Comparison of ENCODE assay signal across 10 cellular contexts in the genomic region with DNA sequence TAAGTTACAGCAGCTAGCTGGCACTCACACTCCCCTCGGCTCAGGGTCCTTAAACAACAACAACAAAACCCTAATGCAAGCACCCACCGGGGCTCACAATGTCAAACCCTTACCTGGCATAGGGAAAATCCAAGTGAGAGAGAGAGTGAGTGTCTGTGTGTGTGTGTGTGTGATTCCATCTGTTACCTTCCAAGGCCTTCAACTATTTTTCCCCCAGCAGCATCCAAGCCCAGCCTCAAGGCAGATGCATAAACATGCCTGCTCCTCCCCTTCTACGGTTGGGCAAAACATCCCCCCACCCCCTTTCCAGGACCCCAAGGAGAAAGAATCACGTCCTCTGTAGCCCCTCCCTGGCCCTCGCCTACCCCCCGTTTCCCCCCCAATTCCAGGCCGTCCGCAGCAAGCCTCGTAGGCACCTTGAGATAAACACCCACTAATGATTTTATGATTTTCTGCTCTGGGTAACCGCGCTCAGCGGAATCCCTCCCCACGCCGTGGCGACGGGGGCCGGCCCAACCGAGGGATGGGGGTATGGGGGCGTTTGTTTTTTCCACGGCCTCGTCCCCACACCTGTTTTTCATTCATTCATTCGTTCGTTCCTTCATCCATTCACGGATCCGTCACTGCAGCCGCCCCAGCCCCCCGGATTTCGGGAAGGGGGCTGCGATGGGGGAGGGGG. TPM values are rescaled to one million over a fixed set of nuclear protein-coding genes. Genes with fewer than 3 reads are reported as not detected.
DNase-seq lines count a peak whose midpoint lies in the region; ATAC-seq, FAIRE-seq and TF ChIP-seq lines count a peak whose summit lies in the region.
"Not testable (repeated sequence)": the region's sequence is repeated elsewhere in the genome, so short reads cannot be mapped to it uniquely, and the experiment has no call there.
"Had no signal": no experiment of that assay in that cellular context is flagged by ENCODE, and none has a peak within 500 bp of the region (broad histone marks: within the 10 kb centered on the region; RNA-seq: fewer than 3 reads in every experiment).

No MANE protein-coding gene starts in this region.

- in situ Hi-C loops in ACHN (cut with HindIII; ENCODE audit: low pct_ligation_motif_present, low pct_unique_long_range_greater_than_20kb, low sequenced_read_pairs); HAP-1 (cut with MboI; ENCODE audit: low sequenced_read_pairs): not testable (repeated sequence)

- peak overlapping the region; percentile 68 for H3K4me3 Mint-ChIP-seq in activated CD8-positive, alpha-beta T cell treated with anti-CD3 and anti-CD28 coated beads for 36 hours
- H3K4me3 Mint-ChIP-seq in naive B cell = peak overlapping the region; percentile 75 to 91 (median 87)

- H3K4me1 ChIP-seq in HAP-1; cardiac muscle cell (ENCODE audit: low read depth): not testable (repeated sequence)
- peaks cover 0 to 49% (median 20%) of the 10 kb centered on the region in 6 donors for H3K4me1 ChIP-seq in spleen

- peak overlapping the region; percentile 4 for H3K27ac Mint-ChIP-seq in activated CD8-positive, alpha-beta T cell treated with anti-CD3 and anti-CD28 coated beads for 36 hours
- peak overlapping the region in 3 of 6 donors; percentile 46 to 94 (median 61) for H3K27ac Mint-ChIP-seq in naive B cell

- not testable (repeated sequence) for H3K9me3 ChIP-seq in HAP-1; cardiac muscle cell (ENCODE audit: low read depth); spleen

- H3K4me1 Mint-ChIP-seq in activated CD8-positive, alpha-beta T cell treated with anti-CD3 and anti-CD28 coated beads for 36 hours (ENCODE audit: low read depth) = peaks cover 13% of the 10 kb centered on the region
- H3K4me1 Mint-ChIP-seq in naive B cell = peaks cover 27 to 44% (median 29%) of the 10 kb centered on the region in 3 donors

- H3K27ac ChIP-seq in cardiac muscle cell = not testable (repeated sequence)
- H3K27ac ChIP-seq in spleen = peak overlapping the region in 2 of 8 donors; percentile 74 to 84

- intact Hi-C loops in activated CD8-positive, alpha-beta T cell treated with anti-CD3 and anti-CD28 coated beads for 36 hours (cut with micrococcal nuclease); spleen (cut with DNase I; ENCODE audit: low total_unique reads): not testable (repeated sequence)

- POLR2A ChIA-PET in activated CD8-positive, alpha-beta T cell treated with anti-CD3 and anti-CD28 coated beads for 36 hours (lab: Charles Lee) = interaction anchor here (0.9 kb wide), 1 partner anchor 50 kb away, joined by 3 read pairs; no protein-coding TSS in a partner anchor

- H3K4me3 ChIP-seq in HAP-1 (peak overlapping the region; percentile 46), bronchial epithelial cell (ENCODE audit: low read depth, low read length) (peak overlapping the region; percentile 48), cardiac muscle cell (peak overlapping the region; percentile 91), spleen (peak overlapping the region; percentile 59 to 88 (median 67))

- WGBS in spleen, 5 donors = 4 to 9% (median 6%) methylated on average over 25 to 29 of the region's 29 CpGs

- not testable (repeated sequence) for TF ChIP-seq POLR2A in spleen (IDR thresholded peaks at IDR 0.05)

- ATAC-seq in activated CD8-positive, alpha-beta T cell treated with anti-CD3 and anti-CD28 coated beads for 36 hours; naive B cell (ENCODE audit: low read depth in 2 of 2): not testable (repeated sequence)

- not testable (repeated sequence) for H3K36me3 ChIP-seq in HAP-1 (replicated peaks); bronchial epithelial cell (ENCODE audit: control insufficient read depth, insufficient read depth, low read length); cardiac muscle cell; spleen

- H3K9me3 Mint-ChIP-seq in activated CD8-positive, alpha-beta T cell treated with anti-CD3 and anti-CD28 coated beads for 36 hours; naive B cell: not testable (repeated sequence)

- DNase-seq in ACHN (peak; percentile 15), HAP-1 (ENCODE audit: low spot score in 2 of 2) (peak in 1 of 2 experiments; percentile 38), NCI-H524 treated with DMSO at 0.1 percent for 48 hours (lab: John Stamatoyannopoulos, UW) (peak; percentile 2), bronchial epithelial cell (ENCODE audit: low read depth) (peak; percentile 5), cardiac muscle cell (ENCODE audit: low read depth in 1 of 2, low spot score in 1 of 2) (peak in 1 of 2 donors; percentile 28)
- peak; percentile 14 for DNase-seq in activated CD8-positive, alpha-beta T cell treated with anti-CD3 and anti-CD28 coated beads for 36 hours
- not testable (repeated sequence) for DNase-seq in naive B cell, spleen

- not testable (repeated sequence) for FAIRE-seq in bronchial epithelial cell (lab: Jason Lieb, UNC)

- not testable (repeated sequence) for H3K36me3 Mint-ChIP-seq in activated CD8-positive, alpha-beta T cell treated with anti-CD3 and anti-CD28 coated beads for 36 hours (ENCODE audit: low read depth); naive B cell

- TF ChIP-seq CTCF in activated CD8-positive, alpha-beta T cell treated with anti-CD3 and anti-CD28 coated beads for 36 hours (IDR thresholded peaks at IDR 0.05); bronchial epithelial cell (IDR thresholded peaks at IDR 0.05; ENCODE audit: insufficient read depth, low read length, severe bottlenecking); cardiac muscle cell (IDR thresholded peaks at IDR 0.05; ENCODE audit: low read depth, low read length); spleen (IDR thresholded peaks at IDR 0.05 in 8 of 11, conservative IDR thresholded peaks at IDR 0.05 in 3 of 11): not testable (repeated sequence)

- H3K27me3 Mint-ChIP-seq in activated CD8-positive, alpha-beta T cell treated with anti-CD3 and anti-CD28 coated beads for 36 hours; naive B cell: not testable (repeated sequence)

- CTCF ChIA-PET in activated CD8-positive, alpha-beta T cell treated with anti-CD3 and anti-CD28 coated beads for 36 hours (lab: Charles Lee) = not testable (repeated sequence)

- not testable (repeated sequence) for H3K27me3 ChIP-seq in HAP-1 (ENCODE audit: low read depth); bronchial epithelial cell (ENCODE audit: control insufficient read depth, insufficient read depth, low read length); cardiac muscle cell; spleen (replicated peaks in 1 of 7)

RNA-seq across cellular contexts. Expression of gene SPDYE3, which starts 36.4 kb away (rescaled TPM):
- total RNA-seq in activated CD8-positive, alpha-beta T cell treated with anti-CD3 and anti-CD28 coated beads for 36 hours = not detected
- not detected in 2 replicates for total RNA-seq in bronchial epithelial cell
- not detected in 2 replicates for total RNA-seq in cardiac muscle cell
- polyA plus RNA-seq in cardiac muscle cell = 6.7 and 8.9 TPM in 2 replicates
- polyA plus RNA-seq in naive B cell (ENCODE audit: low read depth in 6 of 6) = 10 to 100 TPM in 1 of 6 donors, 1 to 10 TPM in 5; 5.0 to 10.3 (median 8.5) TPM
- total RNA-seq in spleen = not detected
- polyA plus RNA-seq in spleen = under 1 TPM; 0.09 to 0.22 (median 0.15) TPM
- total RNA-seq: NCI-H460; T-helper 2 cell treated with Interferon-gamma antibody and Interleukin-4, amounts not matched to agents 100 ng/mL and 5 ng/mL, for 36 hours had no signal

RNA-seq across cellular contexts. Expression of gene PVRIG, which starts 51.3 kb away (rescaled TPM):
- 10 to 100 TPM; 29.8 to 30.2 TPM for total RNA-seq in activated CD8-positive, alpha-beta T cell treated with anti-CD3 and anti-CD28 coated beads for 36 hours
- total RNA-seq in bronchial epithelial cell (not detected in 2 replicates), cardiac muscle cell (0.15 TPM in 1 of 2 replicates, not detected in the other), spleen (10 to 100 TPM; 21.9 to 58.7 (median 33.9) TPM)
- polyA plus RNA-seq in cardiac muscle cell (0.67 and 2.3 TPM in 2 replicates), naive B cell (ENCODE audit: low read depth in 6 of 6) (10 to 100 TPM; 37.5 to 67.4 (median 56.4) TPM), spleen (10 to 100 TPM; 20.3 to 41.2 (median 30.2) TPM)
- total RNA-seq: NCI-H460 had no signal

Comparison
In these comparisons a context has a peak if more than half of its experiments do, and no peak if none do; other contexts are left out.
1. RNA of gene PVRIG, which starts 51.3 kb away (total RNA-seq): 21.9 to 58.7 TPM in spleen and 29.8 to 30.2 TPM in activated CD8-positive, alpha-beta T cell treated with anti-CD3 and anti-CD28 coated beads for 36 hours; 0.15 TPM in cardiac muscle cell and not detected in bronchial epithelial cell; every median in the first group is over 10 times any median in the second.
2. Peak in every context shown above with its lines, with median percentiles within 50 percentile points of each other: H3K4me3 ChIP-seq.